ENCODE assay signal across 13 cellular contexts in the genomic region with DNA sequence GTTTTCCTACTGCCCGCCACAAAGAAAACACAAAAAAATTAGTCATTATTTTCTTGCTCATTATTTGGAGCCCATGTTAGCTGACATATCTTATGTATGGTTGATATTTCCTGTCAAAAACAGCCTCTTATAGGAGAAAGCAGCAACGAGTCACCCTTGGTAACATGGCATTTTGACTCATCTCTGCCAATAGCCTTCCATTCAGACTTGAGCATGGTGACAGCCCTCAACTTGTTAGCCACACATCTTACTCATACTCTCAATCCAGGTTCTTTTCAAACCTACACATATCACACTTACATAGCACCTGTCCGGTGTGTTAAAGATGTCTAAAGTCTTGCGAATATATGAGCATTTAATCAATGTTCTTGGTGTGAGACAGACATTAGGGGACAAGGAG.
A peak's percentile ranks its signal among the peaks of the same experiment; 100 is the strongest.
DNase-seq lines count a peak whose midpoint lies in the region; TF ChIP-seq lines count a peak whose summit lies in the region.
"Had no signal": no experiment of that assay in that cellular context is flagged by ENCODE, and none has a peak within 500 bp of the region (broad histone marks: within the 10 kb centered on the region; RNA-seq: fewer than 3 reads in every experiment).

No MANE protein-coding gene starts in this region.

- CTCF ChIA-PET in Calu3 (lab: Charles Lee) (no interaction called here), RWPE1 (lab: Yijun Ruan, JAX) (no interaction called here)

- 71 to 84% methylated on average over 4 of the region's 4 CpGs for WGBS in esophagus squamous epithelium, 2 donors

- H3K36me3 Mint-ChIP-seq in Calu3 (ENCODE audit: insufficient read depth, unreplicated experiment): peaks cover 13% of the 10 kb centered on the region

- peaks cover 0 to 13% (median 0%) of the 10 kb centered on the region in 3 donors for H3K4me1 ChIP-seq in esophagus squamous epithelium

- H3K4me1 Mint-ChIP-seq in Calu3 (ENCODE audit: low read depth, unreplicated experiment): peaks cover 52% of the 10 kb centered on the region

- peak; percentile 76 for DNase-seq in A172 (ENCODE audit: low spot score)
- DNase-seq in Calu3: no peak
- DNase-seq in RWPE1 (ENCODE audit: low spot score): peak; percentile 12
- DNase-seq in foreskin melanocyte: peak; percentile 40
- no peak for DNase-seq in esophagus squamous epithelium (lab: John Stamatoyannopoulos, UW)
- no peak for DNase-seq in globus pallidus (ENCODE audit: low spot score)
- DNase-seq in OCI-M1 (lab: John Stamatoyannopoulos, UW): no peak
- DNase-seq: activated CD4-positive, alpha-beta T cell treated with anti-CD3 and anti-CD28 coated beads, Interleukin-2, amount 50 U/mL, for 1 hour; MM.1S; NCI-H2029 treated with DMSO at 0.1 percent for 48 hours; NCI-H748 treated with DMSO at 0.1 percent for 48 hours had no signal

- TF ChIP-seq POLR2A in esophagus squamous epithelium (IDR thresholded peaks at IDR 0.05): no peak

- H3K27me3 ChIP-seq in esophagus squamous epithelium: no peaks in the 10 kb centered on the region

- no peak overlapping the region for H3K4me3 ChIP-seq in esophagus squamous epithelium
- H3K4me3 ChIP-seq: GM12878, smooth muscle cell had no signal

- H3K4me3 Mint-ChIP-seq in Calu3 (ENCODE audit: low read depth, unreplicated experiment): peak overlapping the region; percentile 15

- H3K9me3 Mint-ChIP-seq in Calu3 (ENCODE audit: low read depth, unreplicated experiment): no peaks in the 10 kb centered on the region

- H3K36me3 ChIP-seq in esophagus squamous epithelium: no peaks in the 10 kb centered on the region

- no peaks in the 10 kb centered on the region for H3K27me3 Mint-ChIP-seq in Calu3 (ENCODE audit: unreplicated experiment)

- H3K27ac ChIP-seq in RWPE1 (no peak overlapping the region), esophagus squamous epithelium (no peak overlapping the region)

- TF ChIP-seq CTCF in Calu3 (IDR thresholded peaks at IDR 0.05; ENCODE audit: unreplicated experiment) (no peak), RWPE1 (conservative IDR thresholded peaks at IDR 0.05; ENCODE audit: low read depth) (no peak), esophagus squamous epithelium (IDR thresholded peaks at IDR 0.05) (no peak)

- BruUV-seq in Calu3 (replicated peaks; lab: Mats Ljungman, UMichigan): no TSS peak

- H3K27ac Mint-ChIP-seq in Calu3 (ENCODE audit: unreplicated experiment): peak overlapping the region; percentile 48

- H3K9me3 ChIP-seq in esophagus squamous epithelium: no peaks in the 10 kb centered on the region

- intact Hi-C loops in Calu3 (cut with micrococcal nuclease; ENCODE audit: unreplicated experiment): no loop called here
- intact Hi-C loops in esophagus squamous epithelium (cut with DNase I): no loop called here

- POLR2A ChIA-PET in RWPE1 (lab: Yijun Ruan, JAX; ENCODE audit: low non-redundant PET): no interaction called here

Comparison
In these comparisons a context has a peak if more than half of its experiments do, and no peak if none do; other contexts are left out.
1. DNase-seq: peak in A172 (single experiment), RWPE1 (single experiment) and foreskin melanocyte (single experiment); none in Calu3 (single experiment), esophagus squamous epithelium (single experiment), globus pallidus (single experiment) and OCI-M1 (single experiment).